ENCODE assay signal across 8 cellular contexts in the genomic region with DNA sequence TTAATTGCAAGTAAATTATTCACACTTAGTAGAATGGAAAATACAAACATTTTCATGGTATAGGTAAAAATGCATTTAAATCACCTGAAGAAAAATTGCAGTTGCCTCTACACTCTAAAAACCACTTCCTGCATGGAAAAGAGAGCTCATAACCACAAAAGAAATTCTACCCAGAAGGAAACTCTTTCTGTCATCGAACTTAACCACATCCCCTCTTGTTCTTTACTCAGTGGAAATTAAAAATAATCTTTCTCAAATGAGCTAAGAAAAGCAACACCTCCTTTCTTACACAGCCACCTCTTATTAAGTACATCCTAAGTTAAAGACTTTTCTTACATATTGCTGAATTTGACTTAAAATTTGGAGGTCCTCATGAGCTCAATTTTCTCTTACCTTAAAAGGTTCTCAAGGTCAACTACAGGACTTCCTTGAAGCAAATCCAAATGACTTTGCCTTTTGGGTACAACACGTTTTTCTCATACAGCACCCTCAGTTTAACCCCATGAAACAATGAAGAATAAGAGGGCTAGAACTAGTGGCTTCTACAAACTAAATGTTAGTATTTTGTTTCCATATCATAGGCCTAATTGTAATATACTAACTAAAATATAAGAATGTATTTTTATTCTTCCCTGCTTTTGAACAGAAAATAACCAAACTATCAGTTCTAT.
DNase-seq lines count a peak whose midpoint lies in the region; ATAC-seq and TF ChIP-seq lines count a peak whose summit lies in the region.

No MANE protein-coding gene starts in this region.

- H3K4me1 ChIP-seq in esophagus squamous epithelium, result no peaks in the 10 kb centered on the region
- no peaks in the 10 kb centered on the region for H3K4me1 ChIP-seq in adrenal gland (replicated peaks in 1 of 2)

- H3K27me3 ChIP-seq in esophagus squamous epithelium (no peaks in the 10 kb centered on the region), adrenal gland (no peaks in the 10 kb centered on the region)

- TF ChIP-seq POLR2A in esophagus squamous epithelium (IDR thresholded peaks at IDR 0.05), result no peak
- no peak for TF ChIP-seq POLR2A in adrenal gland (IDR thresholded peaks at IDR 0.05)

- no peak overlapping the region for H3K27ac ChIP-seq in esophagus squamous epithelium
- no peak overlapping the region for H3K27ac ChIP-seq in adrenal gland

- TF ChIP-seq CTCF in esophagus squamous epithelium (IDR thresholded peaks at IDR 0.05), result no peak
- no peak for TF ChIP-seq CTCF in adrenal gland (IDR thresholded peaks at IDR 0.05)

- no peaks in the 10 kb centered on the region for H3K36me3 ChIP-seq in esophagus squamous epithelium
- H3K36me3 ChIP-seq in adrenal gland (replicated peaks in 1 of 2), result no peaks in the 10 kb centered on the region

- intact Hi-C loops in esophagus squamous epithelium (cut with DNase I) (no loop called here), adrenal gland (cut with DNase I) (no loop called here), sciatic nerve (cut with DNase I) (no loop called here)

- ATAC-seq in GM18868 (IDR thresholded peaks at IDR 0.05; ENCODE audit: unreplicated experiment), result peak; percentile 84
- ATAC-seq in HG02571 (IDR thresholded peaks at IDR 0.05; ENCODE audit: unreplicated experiment), result peak; percentile 65
- ATAC-seq in sciatic nerve, result no peak

- 37 to 46% methylated on average over 2 of the region's 2 CpGs for WGBS in esophagus squamous epithelium, 2 donors
- 24 to 37% (median 31%) methylated on average over 2 of the region's 2 CpGs for WGBS in adrenal gland, 4 donors

- peak; percentile 19 for DNase-seq in LHCN-M2 (ENCODE audit: low read depth)
- DNase-seq in kidney tubule cell (ENCODE audit: low spot score), result peak; percentile 18
- DNase-seq in esophagus squamous epithelium (lab: John Stamatoyannopoulos, UW), result no peak
- no peak for DNase-seq in adrenal gland
- DNase-seq in sciatic nerve (ENCODE audit: low spot score), result no peak
- DNase-seq in NCI-H446 treated with DMSO at 0.1 percent for 48 hours (lab: John Stamatoyannopoulos, UW), result no peak

- H3K9me3 ChIP-seq in esophagus squamous epithelium, result no peaks in the 10 kb centered on the region
- H3K9me3 ChIP-seq in adrenal gland (replicated peaks in 1 of 3), result no peaks in the 10 kb centered on the region

- H3K4me3 ChIP-seq in esophagus squamous epithelium (no peak overlapping the region), adrenal gland (no peak overlapping the region)

Comparison
In these comparisons a context has a peak if more than half of its experiments do, and no peak if none do; other contexts are left out.
1. DNase-seq: peak in LHCN-M2 (single experiment) and kidney tubule cell (single experiment); none in esophagus squamous epithelium (single experiment), adrenal gland (0 of 7), sciatic nerve (single experiment) and NCI-H446 treated with DMSO at 0.1 percent for 48 hours (single experiment).